Comparison of ENCODE assay signal across 15 cellular contexts in genomic region chr18:7729858-7730257, GRCh38.
DNase-seq lines count a peak whose midpoint lies in the region; ATAC-seq, FAIRE-seq and TF ChIP-seq lines count a peak whose summit lies in the region.
"Had no signal": no experiment of that assay in that cellular context is flagged by ENCODE, and none has a peak within 500 bp of the region (broad histone marks: within the 10 kb centered on the region; RNA-seq: fewer than 3 reads in every experiment).

No MANE protein-coding gene starts in this region.

- H3K4me1 ChIP-seq in HEK293 (ENCODE audit: control insufficient read depth, insufficient read depth, low read length) (peaks cover 11% of the 10 kb centered on the region; the same call in 1 of the 2 replicates), hepatocyte (ENCODE audit: insufficient read depth) (peaks cover 9% of the 10 kb centered on the region), mucosa of descending colon (ENCODE audit: low read depth) (no peaks in the 10 kb centered on the region)
- H3K4me1 ChIP-seq: BE2C had no signal

- peak overlapping the region; percentile 47 for H3K4me2 ChIP-seq in hepatocyte
- H3K4me2 ChIP-seq: A549 had no signal

- DNase-seq in hepatocyte (ENCODE audit: low spot score), result peak; percentile 22
- no peak for DNase-seq in mucosa of descending colon
- DNase-seq in urothelium cell line (ENCODE audit: low spot score), result no peak
- no peak for DNase-seq in EL
- DNase-seq: BE2C; CD4-positive, alpha-beta memory T cell; DMS153; GM23248 had no signal

- TF ChIP-seq CTCF in HEK293 (tag by site-specific recombination; IDR thresholded peaks at IDR 0.05) (no peak), hepatocyte (IDR thresholded peaks at IDR 0.05; ENCODE audit: poor library complexity) (no peak), mucosa of descending colon (IDR thresholded peaks at IDR 0.05) (no peak)

- no peaks in the 10 kb centered on the region for H3K27me3 ChIP-seq in hepatocyte
- H3K27me3 ChIP-seq: BE2C had no signal

- intact Hi-C loops in mucosa of descending colon (cut with DNase I, micrococcal nuclease), result no loop called here

- CTCF ChIA-PET in HEK293 (lab: Yijun Ruan, JAX), result no interaction called here

- peaks cover 7% of the 10 kb centered on the region for H3K79me2 ChIP-seq in hepatocyte

- H3K9me3 ChIP-seq in HEK293 (ENCODE audit: control insufficient read depth, insufficient read depth, low read depth, low read length) (no peaks in the 10 kb centered on the region), hepatocyte (ENCODE audit: low read depth) (no peaks in the 10 kb centered on the region), mucosa of descending colon (peaks cover 2% of the 10 kb centered on the region)
- H3K9me3 ChIP-seq: A549, BE2C had no signal

- ATAC-seq in mucosa of descending colon (peak; percentile 62), GM21825 (IDR thresholded peaks at IDR 0.05; ENCODE audit: unreplicated experiment) (no peak), HG02884 (IDR thresholded peaks at IDR 0.05; ENCODE audit: unreplicated experiment) (no peak)
- ATAC-seq: A549, K562 had no signal

- H3K4me3 ChIP-seq in HEK293 (ENCODE audit: low read depth, low read length) (no peak overlapping the region), hepatocyte (no peak overlapping the region), mucosa of descending colon (no peak overlapping the region)
- H3K4me3 ChIP-seq: A549, GM23248, K562 had no signal

- peak; percentile 17 for FAIRE-seq in urothelium cell line (lab: Jason Lieb, UNC)
- FAIRE-seq: A549, HTR-8/SVneo, K562 had no signal

- no peak overlapping the region for H2AFZ ChIP-seq in hepatocyte
- H2AFZ ChIP-seq: GM23248 had no signal

- H4K20me1 ChIP-seq in hepatocyte (ENCODE audit: insufficient read depth, poor library complexity, severe bottlenecking), result no peaks in the 10 kb centered on the region

- H3K9me2 ChIP-seq in hepatocyte (replicated peaks; ENCODE audit: insufficient read depth), result no peaks in the 10 kb centered on the region

- H3K36me3 ChIP-seq in HEK293 (ENCODE audit: control insufficient read depth in 2 of 2, insufficient read depth in 1 of 2, low read length in 2 of 2) (no peaks in the 10 kb centered on the region), hepatocyte (replicated peaks; ENCODE audit: insufficient read depth, low read depth) (no peaks in the 10 kb centered on the region), mucosa of descending colon (ENCODE audit: low read depth) (no peaks in the 10 kb centered on the region)
- H3K36me3 ChIP-seq: BE2C had no signal

- H3K27ac ChIP-seq in HEK293 (ENCODE audit: extremely low read depth, low read depth, low read length), result no peak overlapping the region
- no peak overlapping the region for H3K27ac ChIP-seq in hepatocyte
- H3K27ac ChIP-seq: C4-2B, GM23248 had no signal

- WGBS in hepatocyte (ENCODE audit: low lambda C conversion rate, missing lambda C conversion rate), result 65% methylated on average over 2 of the region's 2 CpGs

- POLR2A ChIA-PET in HEK293 (lab: Yijun Ruan, JAX), result no interaction called here

TF ChIP-seq in HEK293, 187 proteins besides CTCF, POLR2A, EP300 and RAD21:
- TF ChIP-seq, protein P1, sequence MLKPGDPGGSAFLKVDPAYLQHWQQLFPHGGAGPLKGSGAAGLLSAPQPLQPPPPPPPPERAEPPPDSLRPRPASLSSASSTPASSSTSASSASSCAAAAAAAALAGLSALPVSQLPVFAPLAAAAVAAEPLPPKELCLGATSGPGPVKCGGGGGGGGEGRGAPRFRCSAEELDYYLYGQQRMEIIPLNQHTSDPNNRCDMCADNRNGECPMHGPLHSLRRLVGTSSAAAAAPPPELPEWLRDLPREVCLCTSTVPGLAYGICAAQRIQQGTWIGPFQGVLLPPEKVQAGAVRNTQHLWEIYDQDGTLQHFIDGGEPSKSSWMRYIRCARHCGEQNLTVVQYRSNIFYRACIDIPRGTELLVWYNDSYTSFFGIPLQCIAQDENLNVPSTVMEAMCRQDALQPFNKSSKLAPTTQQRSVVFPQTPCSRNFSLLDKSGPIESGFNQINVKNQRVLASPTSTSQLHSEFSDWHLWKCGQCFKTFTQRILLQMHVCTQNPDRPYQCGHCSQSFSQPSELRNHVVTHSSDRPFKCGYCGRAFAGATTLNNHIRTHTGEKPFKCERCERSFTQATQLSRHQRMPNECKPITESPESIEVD (tag by site-specific recombination; IDR thresholded peaks at IDR 0.05), result 0 out of 2 replicates have a peak, but pooled peaks have one; percentile 9
- no peak for TF ChIP-seq ZNF747 (tag by site-specific recombination; IDR thresholded peaks at IDR 0.05)
